Comparison of ENCODE assay signal across 1 cellular context in genomic region chr2:138277062-138277461, GRCh38.
A peak's percentile ranks its signal among the peaks of the same experiment; 100 is the strongest.
TF ChIP-seq lines count a peak whose summit lies in the region.

No MANE protein-coding gene starts in this region.

TF ChIP-seq in HepG2, 621 proteins besides CTCF, POLR2A, EP300 and RAD21 (continued from another document):
- TF ChIP-seq FIP1L1 (IDR thresholded peaks at IDR 0.05; ENCODE audit: borderline replicate concordance, insufficient read depth, low read depth, low read length) (no peak), IRX3 (CRISPR knock-in tag; IDR thresholded peaks at IDR 0.05; ENCODE audit: borderline replicate concordance, low read depth) (no peak), ZNF354B (CRISPR knock-in tag; IDR thresholded peaks at IDR 0.05) (no peak), ZNF430 (CRISPR knock-in tag; IDR thresholded peaks at IDR 0.05) (no peak), HNRNPH1 (optimal IDR thresholded peaks at IDR 0.05; ENCODE audit: low read depth, low read length) (no peak), ZNF468 (CRISPR knock-in tag; IDR thresholded peaks at IDR 0.05) (no peak), YEATS2 (CRISPR knock-in tag; IDR thresholded peaks at IDR 0.05; ENCODE audit: borderline replicate concordance) (no peak), ADNP (CRISPR knock-in tag; IDR thresholded peaks at IDR 0.05) (no peak), RERE (CRISPR knock-in tag; IDR thresholded peaks at IDR 0.05; ENCODE audit: low read depth) (no peak), ZSCAN29 (CRISPR knock-in tag; conservative IDR thresholded peaks at IDR 0.05) (no peak), CBX5 (CRISPR knock-in tag; IDR thresholded peaks at IDR 0.05; ENCODE audit: borderline replicate concordance) (no peak), SNAPC5 (CRISPR knock-in tag; IDR thresholded peaks at IDR 0.05; ENCODE audit: borderline replicate concordance) (no peak), FOXP4 (CRISPR knock-in tag; IDR thresholded peaks at IDR 0.05) (peak; percentile 48; the same call in 1 of the 2 replicates), ZNF766 (CRISPR knock-in tag; IDR thresholded peaks at IDR 0.05; ENCODE audit: borderline replicate concordance) (no peak), ZNF12 (CRISPR knock-in tag; IDR thresholded peaks at IDR 0.05) (no peak), NFE2 (CRISPR knock-in tag; IDR thresholded peaks at IDR 0.05) (no peak), TRIM22 (IDR thresholded peaks at IDR 0.05) (no peak), RBAK (CRISPR knock-in tag; IDR thresholded peaks at IDR 0.05) (no peak), ZSCAN9 (CRISPR knock-in tag; IDR thresholded peaks at IDR 0.05; ENCODE audit: borderline replicate concordance) (peak; percentile 18; the same call in 1 of the 2 replicates), ZNF33A (CRISPR knock-in tag; IDR thresholded peaks at IDR 0.05; ENCODE audit: borderline replicate concordance) (no peak), CREM (IDR thresholded peaks at IDR 0.05) (0 out of 2 replicates have a peak, but pooled peaks have one; percentile 10), CREM (CRISPR knock-in tag; IDR thresholded peaks at IDR 0.05) (no peak), ZNF512B (CRISPR knock-in tag; IDR thresholded peaks at IDR 0.05; ENCODE audit: borderline replicate concordance) (no peak), DR1 (CRISPR knock-in tag; IDR thresholded peaks at IDR 0.05) (no peak), KLF11 (CRISPR knock-in tag; IDR thresholded peaks at IDR 0.05) (no peak), IKZF4 (CRISPR knock-in tag; IDR thresholded peaks at IDR 0.05; ENCODE audit: borderline replicate concordance, low read depth, not compliant biosample characterization) (no peak), MTA3 (CRISPR knock-in tag; IDR thresholded peaks at IDR 0.05) (no peak), FOXK1 (CRISPR knock-in tag; IDR thresholded peaks at IDR 0.05; ENCODE audit: borderline replicate concordance, low read depth) (no peak), ZNF841 (CRISPR knock-in tag; IDR thresholded peaks at IDR 0.05; ENCODE audit: borderline replicate concordance) (no peak), SOX5 (CRISPR knock-in tag; IDR thresholded peaks at IDR 0.05; ENCODE audit: borderline replicate concordance) (peak; percentile 48; the same call in 1 of the 2 replicates), POLR2G (IDR thresholded peaks at IDR 0.05; ENCODE audit: low read depth, low read length) (no peak), HNF1A (IDR thresholded peaks at IDR 0.05; ENCODE audit: low read depth) (peak; percentile 44; the same call in 1 of the 2 replicates), HNF1A (CRISPR knock-in tag; IDR thresholded peaks at IDR 0.05; ENCODE audit: borderline replicate concordance) (peak; percentile 47; the same call in 1 of the 2 replicates), ZNF670 (CRISPR knock-in tag; IDR thresholded peaks at IDR 0.05; ENCODE audit: borderline replicate concordance) (no peak), ZNF160 (CRISPR knock-in tag; IDR thresholded peaks at IDR 0.05) (no peak), CENPBD1 (CRISPR knock-in tag; IDR thresholded peaks at IDR 0.05; ENCODE audit: borderline replicate concordance, low read depth) (no peak), USF2 (IDR thresholded peaks at IDR 0.05; ENCODE audit: low read depth, low read length) (no peak), USF2 (CRISPR knock-in tag; IDR thresholded peaks at IDR 0.05; ENCODE audit: borderline replicate concordance) (no peak), KAT2B (IDR thresholded peaks at IDR 0.05; ENCODE audit: borderline replicate concordance, low read depth, low read length) (no peak), ZNF503 (CRISPR knock-in tag; IDR thresholded peaks at IDR 0.05) (0 out of 2 replicates have a peak, but pooled peaks have one; percentile 29)
